28 cellular contexts compared by ENCODE assay signal in genomic region chr4:169153451-169153850, GRCh38.
"Had no signal": no experiment of that assay in that cellular context is flagged by ENCODE, and none has a peak within 500 bp of the region (broad histone marks: within the 10 kb centered on the region; RNA-seq: fewer than 3 reads in every experiment).

No MANE protein-coding gene starts in this region.

- H3K9ac ChIP-seq: parathyroid adenoma had no signal

- H3K79me2 ChIP-seq: parathyroid adenoma had no signal

- H3K9me3 ChIP-seq: esophagus muscularis mucosa, heart right ventricle, left ventricle myocardium inferior, psoas muscle, sigmoid colon, stomach, tibial artery had no signal

- H3K36me3 Mint-ChIP-seq: activated naive CD8-positive, alpha-beta T cell; naive B cell had no signal

- H2AFZ ChIP-seq: parathyroid adenoma had no signal

- H3K4me3 ChIP-seq: esophagus muscularis mucosa, heart right ventricle, left ventricle myocardium inferior, lung, psoas muscle, sigmoid colon, stomach, tibial artery had no signal

- H3K4me1 ChIP-seq: parathyroid adenoma, psoas muscle, sigmoid colon had no signal

- H3K4me3 Mint-ChIP-seq: activated B cell treated with CpG ODN at 0.5 μM for 24 hours; activated CD4-positive, alpha-beta T cell treated with anti-CD3 and anti-CD28 coated beads for 36 hours; activated naive CD8-positive, alpha-beta T cell; activated T-cell treated with anti-CD3 and anti-CD28 coated beads, Interleukin-2, amount 50 U/mL, for 72 hours; central memory CD8-positive, alpha-beta T cell; dendritic cell treated with granulocyte-macrophage colony-stimulating factor and Interleukin-4, amounts not matched to agents 40 ng/mL and 50 ng/mL, for 4 days; endodermal cell; mesothelial cell of epicardium; naive B cell; stimulated activated memory B cell treated with anti-CD40 and anti-IgM and Interleukin-4, amounts not matched to agents 10 μg/mL and 1 μg/mL and 100 μg/mL, for 72 hours had no signal

- ATAC-seq: activated CD4-positive, alpha-beta T cell treated with anti-CD3 and anti-CD28 coated beads for 36 hours; activated T-cell treated with anti-CD3 and anti-CD28 coated beads, Interleukin-2, amount 50 U/mL, for 72 hours; foreskin keratinocyte; heart right ventricle; psoas muscle; stimulated activated memory B cell treated with anti-CD40 and anti-IgM and Interleukin-4, amounts not matched to agents 10 μg/mL and 1 μg/mL and 100 μg/mL, for 72 hours had no signal

- H3K4me1 Mint-ChIP-seq: activated CD4-positive, alpha-beta T cell treated with anti-CD3 and anti-CD28 coated beads for 36 hours; central memory CD8-positive, alpha-beta T cell; naive B cell had no signal

- H3K27me3 ChIP-seq: esophagus muscularis mucosa, foreskin keratinocyte, heart right ventricle, sigmoid colon, stomach, tibial artery had no signal

- H3K27ac ChIP-seq: esophagus muscularis mucosa, foreskin keratinocyte, heart right ventricle, left ventricle myocardium inferior, parathyroid adenoma, psoas muscle, sigmoid colon, stomach, tibial artery had no signal

- H3K27ac Mint-ChIP-seq: activated B cell treated with CpG ODN at 0.5 μM for 24 hours; activated CD4-positive, alpha-beta T cell treated with anti-CD3 and anti-CD28 coated beads for 36 hours; activated naive CD8-positive, alpha-beta T cell; activated T-cell treated with anti-CD3 and anti-CD28 coated beads, Interleukin-2, amount 50 U/mL, for 72 hours; dendritic cell treated with granulocyte-macrophage colony-stimulating factor and Interleukin-4, amounts not matched to agents 40 ng/mL and 50 ng/mL, for 4 days; endodermal cell; naive B cell; stimulated activated memory B cell treated with anti-CD40 and anti-IgM and Interleukin-4, amounts not matched to agents 10 μg/mL and 1 μg/mL and 100 μg/mL, for 72 hours had no signal

- H3K27me3 Mint-ChIP-seq: activated B cell treated with CpG ODN at 0.5 μM for 24 hours; dendritic cell treated with granulocyte-macrophage colony-stimulating factor and Interleukin-4, amounts not matched to agents 40 ng/mL and 50 ng/mL, for 4 days; naive B cell; stimulated activated memory B cell treated with anti-CD40 and anti-IgM and Interleukin-4, amounts not matched to agents 10 μg/mL and 1 μg/mL and 100 μg/mL, for 72 hours had no signal

- DNase-seq: activated B cell treated with CpG ODN at 0.5 μM for 24 hours; activated CD4-positive, alpha-beta T cell treated with anti-CD3 and anti-CD28 coated beads for 36 hours; activated naive CD4-positive, alpha-beta T cell; activated T-cell treated with anti-CD3 and anti-CD28 coated beads for 4 hours; activated T-cell treated with anti-CD3 and anti-CD28 coated beads, Interleukin-2, amount 50 U/mL, for 72 hours; anterior cingulate cortex; foreskin keratinocyte; heart right ventricle; left ventricle myocardium inferior; naive B cell; psoas muscle; sigmoid colon; small intestine; stimulated activated CD4-positive, alpha-beta T cell treated with anti-CD3 and anti-CD28 coated beads, Interleukin-1b, Interleukin-23, amount 100 ng/mL, for 48 hours; stimulated activated CD4-positive, alpha-beta T cell treated with anti-CD3 and anti-CD28 coated beads, Interleukin-4, amount 100 ng/mL, for 4 hours; stimulated activated CD8-positive, alpha-beta memory T cell treated with anti-CD3 and anti-CD28 coated beads, Interleukin-4, amount 100 ng/mL, for 48 hours; stomach; T-helper 2 cell; tibial artery had no signal

- H3K9me3 Mint-ChIP-seq: activated B cell treated with CpG ODN at 0.5 μM for 24 hours; activated T-cell treated with anti-CD3 and anti-CD28 coated beads, Interleukin-2, amount 50 U/mL, for 72 hours; central memory CD8-positive, alpha-beta T cell; dendritic cell treated with granulocyte-macrophage colony-stimulating factor and Interleukin-4, amounts not matched to agents 40 ng/mL and 50 ng/mL, for 4 days; endodermal cell; mesothelial cell of epicardium; naive B cell; stimulated activated memory B cell treated with anti-CD40 and anti-IgM and Interleukin-4, amounts not matched to agents 10 μg/mL and 1 μg/mL and 100 μg/mL, for 72 hours had no signal
